ENCODE assay signal across 8 cellular contexts in the genomic region with DNA sequence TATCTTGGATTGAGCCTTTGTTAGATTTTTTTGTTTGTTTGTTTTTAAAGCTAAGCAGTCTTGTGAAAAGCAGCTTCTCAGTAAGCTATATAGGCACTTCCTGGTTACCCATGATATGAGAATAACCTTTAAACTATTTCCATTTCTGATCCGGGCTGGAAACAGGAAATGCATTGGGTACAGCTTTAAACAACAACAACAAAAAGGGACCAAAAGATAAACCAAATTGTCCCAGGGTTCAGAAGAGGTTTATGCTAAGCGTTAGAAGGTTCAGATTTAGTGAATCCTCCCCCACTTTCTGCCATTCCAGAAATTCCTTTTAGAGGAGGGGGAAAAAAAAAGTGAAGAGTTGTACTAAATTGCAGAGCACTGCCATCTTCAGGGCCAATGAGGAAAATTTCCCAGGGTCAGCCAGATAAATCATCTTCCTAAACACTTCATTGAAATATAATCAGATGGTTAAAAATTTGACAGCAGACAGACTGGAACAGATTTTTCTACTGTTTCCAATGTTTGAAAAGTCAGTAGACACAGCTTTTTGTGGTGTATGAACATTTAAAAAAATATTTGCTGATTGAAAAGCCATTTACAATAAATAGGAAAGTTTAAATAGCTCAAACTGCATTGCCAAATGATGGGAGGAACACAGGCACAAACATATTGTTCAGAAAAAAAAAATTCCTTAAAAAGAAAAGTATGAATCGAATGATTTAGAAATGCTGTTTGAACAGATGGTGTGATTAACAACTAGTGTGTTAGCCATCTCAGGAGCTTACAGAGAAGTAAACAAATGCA.
DNase-seq lines count a peak whose midpoint lies in the region; FAIRE-seq and TF ChIP-seq lines count a peak whose summit lies in the region.

No MANE protein-coding gene starts in this region.

- H3K27ac ChIP-seq in 22Rv1: no peak overlapping the region
- peak overlapping the region; percentile 64 for H3K27ac ChIP-seq in subcutaneous abdominal adipose tissue (ENCODE audit: low read depth, low read length)

- H3K4me3 ChIP-seq in subcutaneous abdominal adipose tissue (ENCODE audit: low read depth in 1 of 5, low read length in 5 of 5): peak overlapping the region; percentile 17 to 57 (median 44)

- H3K4me1 ChIP-seq in subcutaneous abdominal adipose tissue (ENCODE audit: control insufficient read depth in 5 of 5, insufficient read depth in 5 of 5, low read length in 5 of 5): peaks cover 0 to 14% (median 3%) of the 10 kb centered on the region in 5 donors

- peak overlapping the region in 1 of 5 experiments; percentile 8 for H3K4me3 Mint-ChIP-seq in brain

- POLR2A ChIA-PET in GM10248 (lab: Yijun Ruan, JAX): no interaction called here

- no peaks in the 10 kb centered on the region for H3K36me3 Mint-ChIP-seq in brain

- CTCF ChIA-PET in GM10248 (lab: Yijun Ruan, JAX): interaction anchor here (1.4 to 2.1 kb wide), 3 partner anchors 10 to 860 kb away, joined by 5 to 6 read pairs (median 5); no protein-coding TSS in a partner anchor

- peaks cover 18% of the 10 kb centered on the region for H3K27me3 Mint-ChIP-seq in brain

- no peaks in the 10 kb centered on the region for H3K9me3 ChIP-seq in subcutaneous abdominal adipose tissue (ENCODE audit: control insufficient read depth in 5 of 5, low read length in 5 of 5)

- no peaks in the 10 kb centered on the region for H3K27me3 ChIP-seq in subcutaneous abdominal adipose tissue (ENCODE audit: control insufficient read depth in 5 of 5, insufficient read depth in 4 of 5, low read length in 5 of 5)

- no peaks in the 10 kb centered on the region for H3K36me3 ChIP-seq in subcutaneous abdominal adipose tissue (ENCODE audit: control insufficient read depth in 5 of 5, insufficient read depth in 5 of 5, low read length in 5 of 5)

- FAIRE-seq in islet of Langerhans (lab: Jason Lieb, UNC): peak; percentile 89

- no peak for DNase-seq in GM10248 (ENCODE audit: extremely low spot score)
- peak; percentile 51 for DNase-seq in NCI-H2196 (lab: John Stamatoyannopoulos, UW; ENCODE audit: unreplicated experiment)
- DNase-seq in activated T-cell treated with anti-CD3 and anti-CD28 coated beads, Interleukin-2, amount 50 U/mL, for 1 hour: no peak
- DNase-seq in stimulated activated naive CD4-positive, alpha-beta T cell treated with Interleukin-2 at 50 U/mL for 16 hours (lab: John Stamatoyannopoulos, UW): no peak

- peaks cover 0 to 8% (median 0%) of the 10 kb centered on the region in 5 experiments for H3K9me3 Mint-ChIP-seq in brain

- H3K9ac ChIP-seq in subcutaneous abdominal adipose tissue (ENCODE audit: low read length in 5 of 5): peak overlapping the region in 2 of 5 donors; percentile 56

- peaks cover 15% of the 10 kb centered on the region for H3K4me1 Mint-ChIP-seq in brain

- H3K27ac Mint-ChIP-seq in brain: peak overlapping the region in 4 of 5 experiments; percentile 12 to 57 (median 36)

- peak; percentile 62 for TF ChIP-seq CTCF in 22Rv1 (IDR thresholded peaks at IDR 0.05)
- TF ChIP-seq CTCF in GM10248 (IDR thresholded peaks at IDR 0.05; ENCODE audit: control extremely low read depth, extremely low read depth, low read depth, missing control alignments): peak; percentile 36
- TF ChIP-seq CTCF in brain (conservative IDR thresholded peaks at IDR 0.05): peak; percentile 84 to 86
